8 cellular contexts compared by ENCODE assay signal in the genomic region with DNA sequence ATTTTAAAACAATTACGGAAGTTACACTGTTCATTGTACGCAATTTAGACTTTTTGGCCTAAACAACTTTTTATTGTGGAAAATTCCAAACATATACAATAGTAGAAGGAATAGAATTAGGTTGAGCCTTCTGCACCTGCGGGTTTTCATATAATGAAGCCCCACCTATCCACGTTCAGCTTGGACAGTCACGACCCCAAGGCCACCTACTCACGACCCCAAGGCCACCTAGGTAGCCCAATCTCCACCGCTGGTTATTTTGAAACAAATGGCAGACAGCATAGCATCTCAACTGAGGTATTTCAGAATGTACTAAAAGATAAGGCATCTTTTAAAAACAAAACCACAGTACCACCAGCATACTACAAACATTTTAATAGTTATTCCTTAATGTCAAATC. TPM values are rescaled to one million over a fixed set of nuclear protein-coding genes. Genes with fewer than 3 reads are reported as not detected.
DNase-seq lines count a peak whose midpoint lies in the region; ATAC-seq and TF ChIP-seq lines count a peak whose summit lies in the region.

No MANE protein-coding gene starts in this region.

- ATAC-seq in activated CD8-positive, alpha-beta memory T cell treated with anti-CD3 and anti-CD28 coated beads, Interleukin-2, amount 10 ng/mL, durations not matched to agents 7 days and 5 days: no peak
- no peak for ATAC-seq in right lobe of liver
- no peak for ATAC-seq in thoracic aorta (ENCODE audit: insufficient number of reproducible peaks, low FRiP score, low read depth)
- ATAC-seq in HG02970 (IDR thresholded peaks at IDR 0.05; ENCODE audit: low FRiP score, unreplicated experiment): no peak

- intact Hi-C loops in ascending aorta (cut with DNase I) (loop anchor here (2.0 kb wide), 1 partner anchor 57 kb away; a partner anchor contains a TSS), right lobe of liver (cut with DNase I) (no loop called here)

- no peaks in the 10 kb centered on the region for H3K9me3 ChIP-seq in ascending aorta
- no peaks in the 10 kb centered on the region for H3K9me3 ChIP-seq in right lobe of liver
- no peaks in the 10 kb centered on the region for H3K9me3 ChIP-seq in thoracic aorta

- no peaks in the 10 kb centered on the region for H3K27me3 ChIP-seq in ascending aorta
- no peaks in the 10 kb centered on the region for H3K27me3 ChIP-seq in right lobe of liver
- H3K27me3 ChIP-seq in thoracic aorta (replicated peaks; ENCODE audit: insufficient read depth): no peaks in the 10 kb centered on the region

- no peak for TF ChIP-seq POLR2A in right lobe of liver (IDR thresholded peaks at IDR 0.05)

- H3K4me1 ChIP-seq in ascending aorta: peaks cover 0 to 16% of the 10 kb centered on the region in 2 donors
- peaks cover 0 to 19% (median 0%) of the 10 kb centered on the region in 4 donors for H3K4me1 ChIP-seq in right lobe of liver
- peaks cover 24 to 32% of the 10 kb centered on the region in 2 donors for H3K4me1 ChIP-seq in thoracic aorta (ENCODE audit: control insufficient read depth in 1 of 2, low read depth in 2 of 2)

- H3K4me3 Mint-ChIP-seq in activated CD8-positive, alpha-beta memory T cell treated with anti-CD3 and anti-CD28 coated beads, Interleukin-2, amount 10 ng/mL, durations not matched to agents 7 days and 5 days: peak overlapping the region; percentile 99

- H3K4me1 Mint-ChIP-seq in activated CD8-positive, alpha-beta memory T cell treated with anti-CD3 and anti-CD28 coated beads, Interleukin-2, amount 10 ng/mL, durations not matched to agents 7 days and 5 days: peaks cover 61% of the 10 kb centered on the region

- H3K36me3 ChIP-seq in ascending aorta (no peaks in the 10 kb centered on the region), right lobe of liver (no peaks in the 10 kb centered on the region), thoracic aorta (no peaks in the 10 kb centered on the region)

- H3K27ac ChIP-seq in ascending aorta (peak overlapping the region; percentile 81 to 87), right lobe of liver (peak overlapping the region; percentile 78 to 86 (median 83)), thoracic aorta (peak overlapping the region; percentile 77 to 87)

- TF ChIP-seq CTCF in ascending aorta (IDR thresholded peaks at IDR 0.05): no peak
- TF ChIP-seq CTCF in right lobe of liver (IDR thresholded peaks at IDR 0.05): no peak
- no peak for TF ChIP-seq CTCF in thoracic aorta (IDR thresholded peaks at IDR 0.05)

- CTCF ChIA-PET in activated CD8-positive, alpha-beta memory T cell treated with anti-CD3 and anti-CD28 coated beads, Interleukin-2, amount 10 ng/mL, durations not matched to agents 7 days and 5 days (lab: Charles Lee): interaction anchor here (0.9 to 8.7 kb wide), 10 partner anchors 9 to 94 kb away, joined by 3 to 75 read pairs (median 6); no protein-coding TSS in a partner anchor

- H3K27ac Mint-ChIP-seq in activated CD8-positive, alpha-beta memory T cell treated with anti-CD3 and anti-CD28 coated beads, Interleukin-2, amount 10 ng/mL, durations not matched to agents 7 days and 5 days: peak overlapping the region; percentile 99

- peaks cover 36% of the 10 kb centered on the region for H3K36me3 Mint-ChIP-seq in activated CD8-positive, alpha-beta memory T cell treated with anti-CD3 and anti-CD28 coated beads, Interleukin-2, amount 10 ng/mL, durations not matched to agents 7 days and 5 days

- no peaks in the 10 kb centered on the region for H3K27me3 Mint-ChIP-seq in activated CD8-positive, alpha-beta memory T cell treated with anti-CD3 and anti-CD28 coated beads, Interleukin-2, amount 10 ng/mL, durations not matched to agents 7 days and 5 days

- H3K9me3 Mint-ChIP-seq in activated CD8-positive, alpha-beta memory T cell treated with anti-CD3 and anti-CD28 coated beads, Interleukin-2, amount 10 ng/mL, durations not matched to agents 7 days and 5 days (ENCODE audit: low read depth): no peaks in the 10 kb centered on the region

- H3K4me3 ChIP-seq in ascending aorta (peak overlapping the region; percentile 69 to 95), right lobe of liver (peak overlapping the region; percentile 63 to 76 (median 73)), thoracic aorta (peak overlapping the region; percentile 90)

- 3% methylated on average over 7 of the region's 7 CpGs for WGBS in right lobe of liver (ENCODE audit: insufficient coverage, low coverage, low lambda C conversion rate, missing lambda C conversion rate)

- no peak for DNase-seq in activated CD8-positive, alpha-beta memory T cell treated with anti-CD3 and anti-CD28 coated beads, Interleukin-2, amount 10 ng/mL, durations not matched to agents 7 days and 5 days
- DNase-seq in activated CD8-positive, alpha-beta memory T cell treated with anti-CD3 and anti-CD28 coated beads, Interleukin-2, amount 50 U/mL, for 4 hours: no peak
- peak in 1 of 2 donors; percentile 49 for DNase-seq in ascending aorta (ENCODE audit: low spot score in 2 of 2)
- DNase-seq in right lobe of liver: peak in 1 of 3 donors; percentile 24
- no peak for DNase-seq in thoracic aorta (ENCODE audit: low spot score)
- no peak for DNase-seq in NCI-H1694 treated with DMSO at 0.1 percent for 48 hours (lab: John Stamatoyannopoulos, UW)
- no peak for DNase-seq in NCI-H2081 (lab: John Stamatoyannopoulos, UW)

RNA-seq across cellular contexts. Expression of a gene that starts 0.6 kb away (rescaled TPM):
- total RNA-seq in activated CD8-positive, alpha-beta memory T cell treated with anti-CD3 and anti-CD28 coated beads, Interleukin-2, amount 10 ng/mL, durations not matched to agents 7 days and 5 days: 100 to 1,000 TPM; 156 to 287 TPM
- total RNA-seq in ascending aorta: 46.7 TPM
- 10 to 100 TPM in 5 of 6 experiments, 1 to 10 TPM in 1; 4.6 to 25.2 (median 13.3) TPM for total RNA-seq in right lobe of liver
- total RNA-seq in thoracic aorta: 10 to 100 TPM; 51.0 to 54.4 TPM

RNA-seq across cellular contexts. Expression of a gene that starts 28.2 kb away (rescaled TPM):
- not detected for total RNA-seq in activated CD8-positive, alpha-beta memory T cell treated with anti-CD3 and anti-CD28 coated beads, Interleukin-2, amount 10 ng/mL, durations not matched to agents 7 days and 5 days
- total RNA-seq in ascending aorta (not detected), right lobe of liver (10 to 100 TPM in 1 of 6 experiments, 1 to 10 TPM in 4, under 1 TPM in 1; 0.62 to 11.8 (median 4.7) TPM), thoracic aorta (not detected)

RNA-seq across cellular contexts. Expression of a gene that starts 58.0 kb away (rescaled TPM):
- 100 to 1,000 TPM; 127 to 149 TPM for total RNA-seq in activated CD8-positive, alpha-beta memory T cell treated with anti-CD3 and anti-CD28 coated beads, Interleukin-2, amount 10 ng/mL, durations not matched to agents 7 days and 5 days
- total RNA-seq in ascending aorta: 108 TPM
- 100 to 1,000 TPM; 103 to 185 (median 133) TPM for total RNA-seq in right lobe of liver
- 100 to 1,000 TPM; 220 to 232 TPM for total RNA-seq in thoracic aorta
